In the genomic region with DNA sequence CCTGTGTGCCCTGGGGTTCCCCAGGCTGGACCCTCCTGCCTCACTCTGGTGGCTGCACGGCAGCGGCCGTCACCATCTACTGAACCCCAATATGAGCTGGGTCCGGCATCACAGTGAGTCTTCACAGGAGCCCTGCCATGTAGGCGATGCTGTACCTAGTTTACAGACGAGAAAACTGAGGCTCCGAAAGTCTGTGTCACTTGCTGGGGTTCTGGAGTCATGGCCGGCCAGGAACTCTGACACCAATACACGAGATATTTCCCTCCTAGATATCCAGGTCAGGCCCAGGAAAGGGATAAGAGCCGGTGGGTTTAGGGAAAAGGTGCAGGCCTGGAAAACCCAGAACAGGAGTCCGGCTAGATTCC, we compare ENCODE assay signal across 18 cellular contexts.
"Had no signal": no experiment of that assay in that cellular context is flagged by ENCODE, and none has a peak within 500 bp of the region (broad histone marks: within the 10 kb centered on the region; RNA-seq: fewer than 3 reads in every experiment).

No MANE protein-coding gene starts in this region.

- H3K9me3 ChIP-seq: spleen, upper lobe of left lung had no signal

- H3K27me3 ChIP-seq: upper lobe of left lung had no signal

- H3K4me3 Mint-ChIP-seq: activated CD4-positive, alpha-beta memory T cell treated with anti-CD3 and anti-CD28 coated beads for 36 hours; activated CD4-positive, alpha-beta T cell treated with anti-CD3 and anti-CD28 coated beads, Interleukin-2, amount 10 ng/mL, durations not matched to agents 24 days and 14 days; activated naive CD4-positive, alpha-beta T cell treated with anti-CD3 and anti-CD28 coated beads, Interleukin-2, amount 50 U/mL, for 24 hours; activated naive CD8-positive, alpha-beta T cell treated with anti-CD3 and anti-CD28 coated beads, Interleukin-2, amount 50 U/mL, for 24 hours; activated T-helper 1 cell treated with anti-CD3 and anti-CD28 coated beads, Interleukin-12 subunit alpha, Interleukin-12 subunit beta, Interleukin-2, Interleukin-4 antibody, amounts not matched to agents 30 ng/mL and 10 ng/mL and 1 ng/mL, durations not matched to agents 14 hours and 24 hours and 36 hours; naive thymus-derived CD4-positive, alpha-beta T cell had no signal

- H3K36me3 ChIP-seq: spleen, upper lobe of left lung had no signal

- H3K4me3 ChIP-seq: spleen, upper lobe of left lung had no signal

- H3K27me3 Mint-ChIP-seq: activated CD4-positive, alpha-beta T cell treated with anti-CD3 and anti-CD28 coated beads, Interleukin-2, amount 10 ng/mL, durations not matched to agents 24 days and 14 days; activated naive CD8-positive, alpha-beta T cell treated with anti-CD3 and anti-CD28 coated beads, Interleukin-2, amount 50 U/mL, for 24 hours had no signal

- H3K27ac Mint-ChIP-seq: activated CD4-positive, alpha-beta memory T cell treated with anti-CD3 and anti-CD28 coated beads for 36 hours; activated CD4-positive, alpha-beta T cell treated with anti-CD3 and anti-CD28 coated beads, Interleukin-2, amount 10 ng/mL, durations not matched to agents 24 days and 14 days; activated naive CD4-positive, alpha-beta T cell treated with anti-CD3 and anti-CD28 coated beads, Interleukin-2, amount 50 U/mL, for 24 hours; activated naive CD8-positive, alpha-beta T cell treated with anti-CD3 and anti-CD28 coated beads, Interleukin-2, amount 50 U/mL, for 24 hours; activated T-helper 1 cell treated with anti-CD3 and anti-CD28 coated beads, Interleukin-12 subunit alpha, Interleukin-12 subunit beta, Interleukin-2, Interleukin-4 antibody, amounts not matched to agents 30 ng/mL and 10 ng/mL and 1 ng/mL, durations not matched to agents 14 hours and 24 hours and 36 hours; naive thymus-derived CD4-positive, alpha-beta T cell had no signal

- H3K27ac ChIP-seq: spleen, upper lobe of left lung had no signal

- H3K4me1 ChIP-seq: upper lobe of left lung had no signal

- H3K4me1 Mint-ChIP-seq: activated CD4-positive, alpha-beta T cell treated with anti-CD3 and anti-CD28 coated beads, Interleukin-2, amount 10 ng/mL, durations not matched to agents 24 days and 14 days; activated naive CD4-positive, alpha-beta T cell treated with anti-CD3 and anti-CD28 coated beads, Interleukin-2, amount 50 U/mL, for 24 hours; activated naive CD8-positive, alpha-beta T cell treated with anti-CD3 and anti-CD28 coated beads, Interleukin-2, amount 50 U/mL, for 24 hours; naive thymus-derived CD4-positive, alpha-beta T cell had no signal

- H3K36me3 Mint-ChIP-seq: activated CD4-positive, alpha-beta memory T cell treated with anti-CD3 and anti-CD28 coated beads for 36 hours; activated naive CD4-positive, alpha-beta T cell treated with anti-CD3 and anti-CD28 coated beads, Interleukin-2, amount 50 U/mL, for 24 hours had no signal

- DNase-seq: activated CD4-positive, alpha-beta memory T cell treated with anti-CD3 and anti-CD28 coated beads for 36 hours; activated CD4-positive, alpha-beta T cell treated with anti-CD3 and anti-CD28 coated beads, Interleukin-2, amount 10 ng/mL, durations not matched to agents 24 days and 14 days; activated CD4-positive, CD25-positive, alpha-beta regulatory T cell treated with anti-CD3 and anti-CD28 coated beads, Interleukin-2, amount 50 U/mL, for 72 hours; activated CD8-positive, alpha-beta memory T cell treated with anti-CD3 and anti-CD28 coated beads, Interleukin-2, amount 50 U/mL, for 4 hours; activated gamma-delta T cell treated with Interleukin-2 at 50 U/mL for 16 hours; activated naive CD8-positive, alpha-beta T cell treated with anti-CD3 and anti-CD28 coated beads, Interleukin-2, amount 50 U/mL, for 24 hours; amygdala; caudate nucleus; foreskin melanocyte; mammary epithelial cell; naive thymus-derived CD4-positive, alpha-beta T cell; nucleus accumbens; spleen; stimulated activated naive CD4-positive, alpha-beta T cell; T-helper 2 cell had no signal

- ATAC-seq: activated naive CD8-positive, alpha-beta T cell treated with anti-CD3 and anti-CD28 coated beads, Interleukin-2, amount 50 U/mL, for 24 hours; naive thymus-derived CD4-positive, alpha-beta T cell had no signal

- H3K9me3 Mint-ChIP-seq: activated CD4-positive, alpha-beta memory T cell treated with anti-CD3 and anti-CD28 coated beads for 36 hours; activated CD4-positive, alpha-beta T cell treated with anti-CD3 and anti-CD28 coated beads, Interleukin-2, amount 10 ng/mL, durations not matched to agents 24 days and 14 days; activated naive CD4-positive, alpha-beta T cell treated with anti-CD3 and anti-CD28 coated beads, Interleukin-2, amount 50 U/mL, for 24 hours; activated naive CD8-positive, alpha-beta T cell treated with anti-CD3 and anti-CD28 coated beads, Interleukin-2, amount 50 U/mL, for 24 hours; activated T-helper 1 cell treated with anti-CD3 and anti-CD28 coated beads, Interleukin-12 subunit alpha, Interleukin-12 subunit beta, Interleukin-2, Interleukin-4 antibody, amounts not matched to agents 30 ng/mL and 10 ng/mL and 1 ng/mL, durations not matched to agents 14 hours and 24 hours and 36 hours; naive thymus-derived CD4-positive, alpha-beta T cell had no signal
